Comparison of ENCODE assay signal across 12 cellular contexts in genomic region chr2:170819941-170820646, GRCh38. TPM values are rescaled to one million over a fixed set of nuclear protein-coding genes. Genes with fewer than 3 reads are reported as not detected.
DNase-seq lines count a peak whose midpoint lies in the region; ATAC-seq, FAIRE-seq and TF ChIP-seq lines count a peak whose summit lies in the region.
"Had no signal": no experiment of that assay in that cellular context is flagged by ENCODE, and none has a peak within 500 bp of the region (broad histone marks: within the 10 kb centered on the region; RNA-seq: fewer than 3 reads in every experiment).

No MANE protein-coding gene starts in this region.

- H3K27me3 ChIP-seq in keratinocyte (ENCODE audit: control insufficient read depth, extremely low read depth, insufficient read depth, low read length) (peaks cover 81% of the 10 kb centered on the region), stomach smooth muscle (ENCODE audit: control insufficient read depth in 1 of 2, insufficient read depth in 2 of 2, low read length in 2 of 2) (peaks cover 74 to 94% of the 10 kb centered on the region in 2 donors)

- H3K36me3 ChIP-seq in keratinocyte (ENCODE audit: control insufficient read depth in 2 of 2, extremely low read depth in 1 of 2, insufficient read depth in 2 of 2, low read length in 2 of 2): no peaks in the 10 kb centered on the region
- H3K36me3 ChIP-seq in stomach smooth muscle (ENCODE audit: control insufficient read depth in 2 of 2, insufficient read depth in 2 of 2, low read length in 2 of 2): no peaks in the 10 kb centered on the region

- H3K4me1 ChIP-seq in keratinocyte (ENCODE audit: control insufficient read depth, extremely low read depth, insufficient read depth, low read length) (peaks cover 48% of the 10 kb centered on the region), stomach smooth muscle (ENCODE audit: control insufficient read depth, insufficient read depth, low read length) (peaks cover 77% of the 10 kb centered on the region)

- H3K79me2 ChIP-seq in keratinocyte (ENCODE audit: control insufficient read depth, insufficient read depth, low read length): no peaks in the 10 kb centered on the region

- H3K4me2 ChIP-seq in keratinocyte (ENCODE audit: control insufficient read depth, extremely low read depth, insufficient read depth, low read depth, low read length): peak overlapping the region; percentile 91

- H3K27me3 Mint-ChIP-seq in activated T-cell treated with anti-CD3 and anti-CD28 coated beads, Interleukin-2, amount 50 U/mL, for 4 hours (ENCODE audit: low read depth): peaks cover 85% of the 10 kb centered on the region

- H3K9me3 Mint-ChIP-seq in activated T-cell treated with anti-CD3 and anti-CD28 coated beads, Interleukin-2, amount 50 U/mL, for 4 hours: no peaks in the 10 kb centered on the region

- no peak overlapping the region for H2AFZ ChIP-seq in keratinocyte (ENCODE audit: control insufficient read depth, low read length)

- peaks cover 55% of the 10 kb centered on the region for H3K4me1 Mint-ChIP-seq in activated T-cell treated with anti-CD3 and anti-CD28 coated beads, Interleukin-2, amount 50 U/mL, for 4 hours (ENCODE audit: low read depth)

- H3K36me3 Mint-ChIP-seq in activated T-cell treated with anti-CD3 and anti-CD28 coated beads, Interleukin-2, amount 50 U/mL, for 4 hours (ENCODE audit: insufficient read depth): peaks cover 1% of the 10 kb centered on the region

- no peak for FAIRE-seq in keratinocyte (lab: Jason Lieb, UNC)

- ATAC-seq in activated T-cell treated with anti-CD3 and anti-CD28 coated beads, Interleukin-2, amount 50 U/mL, for 4 hours: no peak
- no peak for ATAC-seq in HG03196 (IDR thresholded peaks at IDR 0.05; ENCODE audit: unreplicated experiment)

- H3K4me3 ChIP-seq in keratinocyte (ENCODE audit: control insufficient read depth in 2 of 3, extremely low read depth in 1 of 3, insufficient read depth in 2 of 3, low read depth in 1 of 3, low read length in 3 of 3): peak overlapping the region in 2 of 3 experiments; percentile 45 to 53
- H3K4me3 ChIP-seq in stomach smooth muscle (ENCODE audit: low read length in 2 of 2): peak overlapping the region; percentile 10 to 61

- no peak for DNase-seq in activated T-cell treated with anti-CD3 and anti-CD28 coated beads, Interleukin-2, amount 50 U/mL, for 4 hours
- no peak for DNase-seq in activated T-cell treated with anti-CD3 and anti-CD28 coated beads for 4 hours
- DNase-seq in activated T-cell treated with anti-CD3 and anti-CD28 coated beads, Interleukin-2, amount 50 U/mL, for 48 hours: peak; percentile 27 to 43
- DNase-seq in keratinocyte (ENCODE audit: low read depth, low spot score): no peak
- no peak for DNase-seq in SIG-M5 (lab: John Stamatoyannopoulos, UW)
- no peak for DNase-seq in mesenteric fat pad (ENCODE audit: low spot score)
- DNase-seq: amniotic stem cell, NCI-H524 had no signal

- TF ChIP-seq CTCF in keratinocyte (optimal IDR thresholded peaks at IDR 0.05 in 1 of 3, IDR thresholded peaks at IDR 0.05 in 1 of 3, conservative IDR thresholded peaks at IDR 0.05 in 1 of 3; ENCODE audit: extremely low read depth in 1 of 3, insufficient read depth in 2 of 3, low read length in 3 of 3): no peak

- H4K20me1 ChIP-seq in keratinocyte (ENCODE audit: control insufficient read depth, extremely low read depth, insufficient read depth, low read length): no peaks in the 10 kb centered on the region

- no peak overlapping the region for H3K9ac ChIP-seq in keratinocyte (ENCODE audit: control insufficient read depth, extremely low read depth, insufficient read depth, low read length)
- H3K9ac ChIP-seq in stomach smooth muscle (ENCODE audit: low read length in 2 of 2): no peak overlapping the region

- dilution Hi-C loops in keratinocyte (cut with MboI; ENCODE audit: extremely low pct_ligation_motif_present, low sequenced_read_pairs): no loop called here

- H3K4me3 Mint-ChIP-seq in activated T-cell treated with anti-CD3 and anti-CD28 coated beads, Interleukin-2, amount 50 U/mL, for 4 hours: peak overlapping the region; percentile 76

- H3K9me3 ChIP-seq in keratinocyte (ENCODE audit: control insufficient read depth, low read depth, low read length) (no peaks in the 10 kb centered on the region), stomach smooth muscle (ENCODE audit: control insufficient read depth in 2 of 2, low read length in 2 of 2) (no peaks in the 10 kb centered on the region)

- H3K9me1 ChIP-seq in keratinocyte (ENCODE audit: control insufficient read depth, extremely low read depth, insufficient read depth, low read length): no peaks in the 10 kb centered on the region

- H3K27ac ChIP-seq in keratinocyte (ENCODE audit: control insufficient read depth, insufficient read depth, low read length): no peak overlapping the region
- H3K27ac ChIP-seq in stomach smooth muscle (ENCODE audit: low read length): no peak overlapping the region

RNA-seq across cellular contexts. Expression of gene GAD1, which starts 3.4 kb away (rescaled TPM):
- 1 to 10 TPM; 1.6 to 2.6 (median 2.5) TPM for total RNA-seq in activated T-cell treated with anti-CD3 and anti-CD28 coated beads, Interleukin-2, amount 50 U/mL, for 4 hours
- 4.5 to 9.4 TPM (median 5.9 TPM) in 3 replicates for polyA plus RNA-seq in keratinocyte
- 1.5 TPM for polyA plus RNA-seq in keratinocyte (2011; ENCODE audit: low read depth)
- 4.8 and 7.4 TPM in 2 replicates for polyA plus RNA-seq in keratinocyte (2011; cell fraction: cytosol; rRNA removed)
- 20.0 and 22.9 TPM in 2 replicates for polyA plus RNA-seq in keratinocyte (2011; cell fraction: nucleus; rRNA removed)
- 2.7 and 7.6 TPM in 2 replicates for polyA plus RNA-seq in keratinocyte (2012; ENCODE audit: low replicate concordance)
- polyA minus RNA-seq in keratinocyte: 1.9 to 6.6 TPM (median 3.0 TPM) in 3 replicates
- polyA minus RNA-seq in keratinocyte (2011; cell fraction: cytosol; rRNA and poly(A)+ RNA removed): 3.5 TPM
- polyA minus RNA-seq in keratinocyte (2011; cell fraction: nucleus; rRNA and poly(A)+ RNA removed): 4.9 and 6.1 TPM in 2 replicates
- not detected for total RNA-seq in mesenteric fat pad

RNA-seq across cellular contexts. Expression of gene ERICH2, which starts 49.9 kb away (rescaled TPM):
- total RNA-seq in activated T-cell treated with anti-CD3 and anti-CD28 coated beads, Interleukin-2, amount 50 U/mL, for 4 hours: not detected
- 0.41 to 1.3 TPM (median 0.45 TPM) in 3 replicates for polyA plus RNA-seq in keratinocyte
- 5.9 TPM for polyA plus RNA-seq in keratinocyte (2011; ENCODE audit: low read depth)
- 0.79 and 1.5 TPM in 2 replicates for polyA plus RNA-seq in keratinocyte (2011; cell fraction: cytosol; rRNA removed)
- polyA plus RNA-seq in keratinocyte (2011; cell fraction: nucleus; rRNA removed): 0.88 TPM in 1 of 2 replicates, not detected in the other
- 1.2 and 1.7 TPM in 2 replicates for polyA plus RNA-seq in keratinocyte (2012; ENCODE audit: low replicate concordance)
- not detected in 3 replicates for polyA minus RNA-seq in keratinocyte
- polyA minus RNA-seq in keratinocyte (2011; cell fraction: cytosol; rRNA and poly(A)+ RNA removed): not detected
- polyA minus RNA-seq in keratinocyte (2011; cell fraction: nucleus; rRNA and poly(A)+ RNA removed): not detected in 2 replicates
- total RNA-seq in mesenteric fat pad: not detected
- total RNA-seq: HT-29; T-helper 2 cell treated with Interferon-gamma antibody and Interleukin-4, amounts not matched to agents 100 ng/mL and 5 ng/mL, for 36 hours had no signal

Comparison
In these comparisons a context has a peak if more than half of its experiments do, and no peak if none do; other contexts are left out.
1. DNase-seq: peak in activated T-cell treated with anti-CD3 and anti-CD28 coated beads, Interleukin-2, amount 50 U/mL, for 48 hours (2 of 2); none in activated T-cell treated with anti-CD3 and anti-CD28 coated beads, Interleukin-2, amount 50 U/mL, for 4 hours (single experiment), activated T-cell treated with anti-CD3 and anti-CD28 coated beads for 4 hours (single experiment), keratinocyte (single experiment), SIG-M5 (single experiment) and mesenteric fat pad (single experiment).